35 cellular contexts compared by ENCODE assay signal in genomic region chr1:53421208-53421607, GRCh38. TPM values are rescaled to one million over a fixed set of nuclear protein-coding genes. Genes with fewer than 3 reads are reported as not detected.
"Had no signal": no experiment of that assay in that cellular context is flagged by ENCODE, and none has a peak within 500 bp of the region (broad histone marks: within the 10 kb centered on the region; RNA-seq: fewer than 3 reads in every experiment).

No MANE protein-coding gene starts in this region.

- H3K4me1 ChIP-seq: neural progenitor cell, parathyroid adenoma, psoas muscle, suprapubic skin, testis, tibial artery, transverse colon, upper lobe of right lung, vagina had no signal

- H3K9me3 Mint-ChIP-seq: natural killer cell, nephron, neural progenitor cell had no signal

- H3K4me2 ChIP-seq: neural progenitor cell had no signal

- H3K36me3 Mint-ChIP-seq: naive B cell; natural killer cell; neural progenitor cell; stimulated activated memory B cell treated with anti-CD40 and anti-IgM and Interleukin-4, amounts not matched to agents 10 μg/mL and 1 μg/mL and 100 μg/mL, for 72 hours; type B pancreatic cell had no signal

- H3K9me3 ChIP-seq: neutrophil, ovary, psoas muscle, suprapubic skin, testis, tibial artery, upper lobe of right lung, vagina had no signal

- H3K9ac ChIP-seq: neural progenitor cell, parathyroid adenoma had no signal

- ATAC-seq: natural killer cell; psoas muscle; right cardiac atrium; sciatic nerve; stimulated activated memory B cell treated with anti-CD40 and anti-IgM and Interleukin-4, amounts not matched to agents 10 μg/mL and 1 μg/mL and 100 μg/mL, for 72 hours; stimulated activated naive CD8-positive, alpha-beta T cell treated with anti-CD3 and anti-CD28 coated beads, Interleukin-15, amount 100 ng/mL, for 72 hours; stimulated activated naive CD8-positive, alpha-beta T cell treated with anti-CD3 and anti-CD28 coated beads, Interleukin-15, Interleukin-2, amounts not matched to agents 100 U/mL and 50 U/mL, for 24 hours; upper lobe of right lung had no signal

- H3K4me3 Mint-ChIP-seq: naive B cell; natural killer cell; nephron; neural progenitor cell; stimulated activated memory B cell treated with anti-CD40 and anti-IgM and Interleukin-4, amounts not matched to agents 10 μg/mL and 1 μg/mL and 100 μg/mL, for 72 hours; stimulated activated naive CD8-positive, alpha-beta T cell treated with anti-CD3 and anti-CD28 coated beads, Interleukin-15, amount 100 ng/mL, for 72 hours; type B pancreatic cell had no signal

- H3K27me3 ChIP-seq: neural progenitor cell, ovary, testis, vagina had no signal

- H3K4me1 Mint-ChIP-seq: naive B cell; natural killer cell; stimulated activated memory B cell treated with anti-CD40 and anti-IgM and Interleukin-4, amounts not matched to agents 10 μg/mL and 1 μg/mL and 100 μg/mL, for 72 hours had no signal

- H3K79me2 ChIP-seq: parathyroid adenoma had no signal

- H2AFZ ChIP-seq: neural progenitor cell, parathyroid adenoma had no signal

- H3K4me3 ChIP-seq: neural progenitor cell, ovary, psoas muscle, skin epidermis, suprapubic skin, testis, tibial artery, transverse colon, upper lobe of right lung, vagina had no signal

- H3K27ac Mint-ChIP-seq: natural killer cell; nephron; neural progenitor cell; progenitor cell of endocrine pancreas; stimulated activated memory B cell treated with anti-CD40 and anti-IgM and Interleukin-4, amounts not matched to agents 10 μg/mL and 1 μg/mL and 100 μg/mL, for 72 hours; stimulated activated naive CD8-positive, alpha-beta T cell treated with anti-CD3 and anti-CD28 coated beads, Interleukin-15, amount 100 ng/mL, for 72 hours; type B pancreatic cell had no signal

- H3K36me3 ChIP-seq: neural progenitor cell, neutrophil, ovary, suprapubic skin, tibial artery, transverse colon, upper lobe of right lung, vagina had no signal

- FAIRE-seq: urothelium cell line had no signal

- H3K27ac ChIP-seq: neural progenitor cell, neutrophil, ovary, parathyroid adenoma, psoas muscle, skin epidermis, suprapubic skin, testis, tibial artery, transverse colon, upper lobe of right lung, vagina had no signal

- DNase-seq: naive B cell; natural killer cell; nucleus accumbens; ovary; posterior cingulate gyrus; psoas muscle; right cardiac atrium; stimulated activated CD4-positive, alpha-beta T cell treated with anti-CD3 and anti-CD28 coated beads, Interleukin-15, amount 100 ng/mL, for 24 hours; stimulated activated CD4-positive, alpha-beta T cell treated with anti-CD3 and anti-CD28 coated beads, Interleukin-2, amount 100 ng/mL, for 24 hours; stimulated activated CD4-positive, alpha-beta T cell treated with anti-CD3 and anti-CD28 coated beads, Interleukin-2, amount 100 ng/mL, for 48 hours; stimulated activated CD4-positive, alpha-beta T cell treated with anti-CD3 and anti-CD28 coated beads, Interleukin-4, amount 100 ng/mL, for 24 hours; stimulated activated naive CD4-positive, alpha-beta T cell; stimulated activated naive CD8-positive, alpha-beta T cell treated with anti-CD3 and anti-CD28 coated beads, Interleukin-15, amount 100 ng/mL, for 72 hours; stimulated activated naive CD8-positive, alpha-beta T cell treated with anti-CD3 and anti-CD28 coated beads, Interleukin-15, Interleukin-2, amounts not matched to agents 100 U/mL and 50 U/mL, for 24 hours; substantia nigra; testis; tibial artery; transverse colon; upper lobe of right lung had no signal

RNA-seq across cellular contexts. Expression of gene DMRTB1, which starts 38.0 kb away (rescaled TPM):
- total RNA-seq: myocyte, natural killer cell, omental fat pad, ovary, progenitor cell of endocrine pancreas, psoas muscle, renal cortical epithelial cell, right cardiac atrium, sciatic nerve, suprapubic skin, transverse colon, upper lobe of right lung, vagina had no signal
- polyA plus RNA-seq: neural cell, psoas muscle, right cardiac atrium had no signal
